ENCODE assay signal across 9 cellular contexts in genomic region chr19:42601811-42602443, GRCh38.
A peak's percentile ranks its signal among the peaks of the same experiment; 100 is the strongest.
DNase-seq lines count a peak whose midpoint lies in the region; ATAC-seq and TF ChIP-seq lines count a peak whose summit lies in the region.
"Had no signal": no experiment of that assay in that cellular context is flagged by ENCODE, and none has a peak within 500 bp of the region (broad histone marks: within the 10 kb centered on the region; RNA-seq: fewer than 3 reads in every experiment).

No MANE protein-coding gene starts in this region.

- H3K4me3 ChIP-seq in DND-41 (ENCODE audit: low read depth in 1 of 2, low read length in 2 of 2) = no peak overlapping the region

- no peaks in the 10 kb centered on the region for H3K9me3 ChIP-seq in DND-41 (ENCODE audit: insufficient read depth, low read length, severe bottlenecking)

- H3K9ac ChIP-seq in DND-41 (ENCODE audit: low read depth, low read length) = no peak overlapping the region

- peaks cover 10% of the 10 kb centered on the region; the same call in 1 of the 2 replicates for H4K20me1 ChIP-seq in DND-41 (ENCODE audit: insufficient read depth, low read length)

- H3K4me1 ChIP-seq in DND-41 (ENCODE audit: insufficient read depth, low read length) = no peaks in the 10 kb centered on the region

- H3K27me3 ChIP-seq in DND-41 (ENCODE audit: insufficient read depth, low read length, poor library complexity) = no peaks in the 10 kb centered on the region

- DNase-seq in DND-41 (peak; percentile 63), HPDE6-E6E7 (ENCODE audit: extremely low spot score) (peak; percentile 38), UCSD-AML1 (lab: John Stamatoyannopoulos, UW; ENCODE audit: unreplicated experiment) (peak; percentile 31), iPS-NIHi7 (ENCODE audit: extremely low spot score) (peak; percentile 31), DMS53 (lab: John Stamatoyannopoulos, UW) (no peak), NCI-H69 (lab: John Stamatoyannopoulos, UW) (no peak)
- DNase-seq: immature natural killer cell had no signal

- H3K36me3 ChIP-seq in DND-41 (ENCODE audit: insufficient read depth, low read length) = no peaks in the 10 kb centered on the region

- H3K4me2 ChIP-seq in DND-41 (ENCODE audit: insufficient read depth, low read length) = no peak overlapping the region

- no peak overlapping the region for H3K27ac ChIP-seq in DND-41 (ENCODE audit: low read length)

- H3K79me2 ChIP-seq in DND-41 (ENCODE audit: insufficient read depth, low read length) = no peaks in the 10 kb centered on the region

- TF ChIP-seq CTCF in DND-41 (IDR thresholded peaks at IDR 0.05; ENCODE audit: borderline replicate concordance, extremely low read depth, low read length, poor library complexity, severe bottlenecking) = no peak

- ATAC-seq in DND-41 (ENCODE audit: insufficient read depth, low read depth) = peak; percentile 77; the same call in 2 of the 3 replicates
- ATAC-seq in GM21526 (IDR thresholded peaks at IDR 0.05; ENCODE audit: low FRiP score, unreplicated experiment) = no peak
- no peak for ATAC-seq in HG02981 (IDR thresholded peaks at IDR 0.05; ENCODE audit: unreplicated experiment)

- no peak overlapping the region for H2AFZ ChIP-seq in DND-41 (ENCODE audit: low read depth, low read length)

Comparison
In these comparisons a context has a peak if more than half of its experiments do, and no peak if none do; other contexts are left out.
1. DNase-seq: peak in DND-41 (single experiment), HPDE6-E6E7 (single experiment), UCSD-AML1 (single experiment) and iPS-NIHi7 (single experiment); none in DMS53 (single experiment) and NCI-H69 (single experiment).